In genomic region chr14:96626121-96626768, GRCh38 we compare ENCODE assay signal across 14 cellular contexts.
DNase-seq lines count a peak whose midpoint lies in the region; ATAC-seq, FAIRE-seq and TF ChIP-seq lines count a peak whose summit lies in the region.
"Had no signal": no experiment of that assay in that cellular context is flagged by ENCODE, and none has a peak within 500 bp of the region (broad histone marks: within the 10 kb centered on the region; RNA-seq: fewer than 3 reads in every experiment).

No MANE protein-coding gene starts in this region.

- no peaks in the 10 kb centered on the region for H3K9me1 ChIP-seq in keratinocyte (ENCODE audit: control insufficient read depth, extremely low read depth, insufficient read depth, low read length)

- intact Hi-C loops in transverse colon (cut with DNase I; ENCODE audit: low total_unique reads): no loop called here

- peak; percentile 47 for DNase-seq in activated effector memory CD4-positive, alpha-beta T cell treated with anti-CD3 and anti-CD28 coated beads, Interleukin-2, amount 50 U/mL, for 16 hours
- no peak for DNase-seq in activated effector memory CD4-positive, alpha-beta T cell treated with Interleukin-2 at 50 U/mL for 16 hours
- DNase-seq in Peyer's patch (peak in 2 of 3 donors; percentile 3 to 7), keratinocyte (ENCODE audit: low read depth, low spot score) (no peak), transverse colon (peak; percentile 1), cerebellar nuclear complex (lab: John Stamatoyannopoulos, UW) (no peak)
- DNase-seq: COR-L47, EL, HCEC 1CT, NCI-H1436 treated with DMSO at 0.1 percent for 48 hours, NCI-H2081, NCI-H748 treated with DMSO at 0.1 percent for 48 hours had no signal

- TF ChIP-seq POLR2A in Peyer's patch (IDR thresholded peaks at IDR 0.05) (no peak), transverse colon (IDR thresholded peaks at IDR 0.05) (no peak)

- in situ Hi-C loops in transverse colon (cut with MboI; ENCODE audit: low pct_ligation_motif_present in 1 of 4, low pct_unique_long_range_greater_than_20kb in 1 of 4, low sequenced_read_pairs in 3 of 4): no loop called here

- H3K4me3 ChIP-seq in Peyer's patch (no peak overlapping the region), keratinocyte (ENCODE audit: control insufficient read depth in 2 of 3, extremely low read depth in 1 of 3, insufficient read depth in 2 of 3, low read depth in 1 of 3, low read length in 3 of 3) (no peak overlapping the region), transverse colon (no peak overlapping the region)

- ATAC-seq in GM18858 (IDR thresholded peaks at IDR 0.05; ENCODE audit: unreplicated experiment) (no peak), GM21423 (IDR thresholded peaks at IDR 0.05; ENCODE audit: unreplicated experiment) (no peak)

- TF ChIP-seq EP300 in transverse colon (IDR thresholded peaks at IDR 0.05; ENCODE audit: low read depth): no peak

- dilution Hi-C loops in keratinocyte (cut with MboI; ENCODE audit: extremely low pct_ligation_motif_present, low sequenced_read_pairs): no loop called here

- H3K27me3 ChIP-seq in Peyer's patch: no peaks in the 10 kb centered on the region
- H3K27me3 ChIP-seq in keratinocyte (ENCODE audit: control insufficient read depth, extremely low read depth, insufficient read depth, low read length): peaks cover 48% of the 10 kb centered on the region
- peaks cover 5% of the 10 kb centered on the region for H3K27me3 ChIP-seq in transverse colon

- H3K9ac ChIP-seq in keratinocyte (ENCODE audit: control insufficient read depth, extremely low read depth, insufficient read depth, low read length): no peak overlapping the region

- H3K27ac ChIP-seq in Peyer's patch (no peak overlapping the region), keratinocyte (ENCODE audit: control insufficient read depth, insufficient read depth, low read length) (no peak overlapping the region), transverse colon (no peak overlapping the region)

- H3K79me2 ChIP-seq in keratinocyte (ENCODE audit: control insufficient read depth, insufficient read depth, low read length): no peaks in the 10 kb centered on the region

- H3K4me2 ChIP-seq in keratinocyte (ENCODE audit: control insufficient read depth, extremely low read depth, insufficient read depth, low read depth, low read length): peak overlapping the region; percentile 70

- H2AFZ ChIP-seq in keratinocyte (ENCODE audit: control insufficient read depth, low read length): peak overlapping the region; percentile 76

- no peak for TF ChIP-seq CTCF in Peyer's patch (IDR thresholded peaks at IDR 0.05)
- no peak for TF ChIP-seq CTCF in keratinocyte (optimal IDR thresholded peaks at IDR 0.05 in 1 of 3, IDR thresholded peaks at IDR 0.05 in 1 of 3, conservative IDR thresholded peaks at IDR 0.05 in 1 of 3; ENCODE audit: extremely low read depth in 1 of 3, insufficient read depth in 2 of 3, low read length in 3 of 3)
- TF ChIP-seq CTCF in transverse colon (IDR thresholded peaks at IDR 0.05): no peak

- H3K36me3 ChIP-seq in Peyer's patch (no peaks in the 10 kb centered on the region), keratinocyte (ENCODE audit: control insufficient read depth in 2 of 2, extremely low read depth in 1 of 2, insufficient read depth in 2 of 2, low read length in 2 of 2) (no peaks in the 10 kb centered on the region), transverse colon (no peaks in the 10 kb centered on the region)

- H3K9me3 ChIP-seq in Peyer's patch: no peaks in the 10 kb centered on the region
- H3K9me3 ChIP-seq in keratinocyte (ENCODE audit: control insufficient read depth, low read depth, low read length): no peaks in the 10 kb centered on the region
- H3K9me3 ChIP-seq in transverse colon: no peaks in the 10 kb centered on the region

- H4K20me1 ChIP-seq in keratinocyte (ENCODE audit: control insufficient read depth, extremely low read depth, insufficient read depth, low read length): no peaks in the 10 kb centered on the region

- H3K4me1 ChIP-seq in Peyer's patch: no peaks in the 10 kb centered on the region
- peaks cover 2% of the 10 kb centered on the region for H3K4me1 ChIP-seq in keratinocyte (ENCODE audit: control insufficient read depth, extremely low read depth, insufficient read depth, low read length)
- H3K4me1 ChIP-seq in transverse colon: no peaks in the 10 kb centered on the region

- no peak for FAIRE-seq in keratinocyte (lab: Jason Lieb, UNC)

- WGBS in transverse colon (ENCODE audit: low coverage in 1 of 2), 2 donors: 34 to 59% methylated on average over 2 to 16 of the region's 16 CpGs

Comparison
In these comparisons a context has a peak if more than half of its experiments do, and no peak if none do; other contexts are left out.
1. DNase-seq: peak in activated effector memory CD4-positive, alpha-beta T cell treated with anti-CD3 and anti-CD28 coated beads, Interleukin-2, amount 50 U/mL, for 16 hours (single experiment), Peyer's patch (2 of 3) and transverse colon (single experiment); none in activated effector memory CD4-positive, alpha-beta T cell treated with Interleukin-2 at 50 U/mL for 16 hours (single experiment), keratinocyte (single experiment) and cerebellar nuclear complex (0 of 2).